In genomic region chr1:11501491-11501897, GRCh38 we compare ENCODE assay signal across 16 cellular contexts. TPM values are rescaled to one million over a fixed set of nuclear protein-coding genes. Genes with fewer than 3 reads are reported as not detected.
DNase-seq lines count a peak whose midpoint lies in the region; ATAC-seq and TF ChIP-seq lines count a peak whose summit lies in the region.
"Had no signal": no experiment of that assay in that cellular context is flagged by ENCODE, and none has a peak within 500 bp of the region (broad histone marks: within the 10 kb centered on the region; RNA-seq: fewer than 3 reads in every experiment).

No MANE protein-coding gene starts in this region.

- H3K36me3 ChIP-seq in gastroesophageal sphincter, result no peaks in the 10 kb centered on the region
- H3K36me3 ChIP-seq: ascending aorta, right lobe of liver, thoracic aorta had no signal

- H3K36me3 Mint-ChIP-seq in activated CD4-positive, alpha-beta T cell treated with anti-CD3 and anti-CD28 coated beads for 36 hours (ENCODE audit: low read depth), result peaks cover 13% of the 10 kb centered on the region
- H3K36me3 Mint-ChIP-seq in activated CD8-positive, alpha-beta T cell treated with anti-CD3 and anti-CD28 coated beads for 36 hours (ENCODE audit: low read depth), result peaks cover 8% of the 10 kb centered on the region

- no peak for TF ChIP-seq EP300 in gastroesophageal sphincter (IDR thresholded peaks at IDR 0.05)

- intact Hi-C loops in activated CD4-positive, alpha-beta T cell treated with anti-CD3 and anti-CD28 coated beads for 36 hours (cut with DNase I, micrococcal nuclease), result no loop called here
- intact Hi-C loops in activated CD8-positive, alpha-beta T cell treated with anti-CD3 and anti-CD28 coated beads for 36 hours (cut with micrococcal nuclease), result no loop called here
- intact Hi-C loops in posterior vena cava (cut with DNase I), result no loop called here

- no peak for TF ChIP-seq POLR2A in gastroesophageal sphincter (IDR thresholded peaks at IDR 0.05)

- peaks cover 20% of the 10 kb centered on the region for H3K9me3 Mint-ChIP-seq in activated CD4-positive, alpha-beta T cell treated with anti-CD3 and anti-CD28 coated beads for 36 hours (ENCODE audit: low read depth)
- H3K9me3 Mint-ChIP-seq in activated CD8-positive, alpha-beta T cell treated with anti-CD3 and anti-CD28 coated beads for 36 hours, result peaks cover 18% of the 10 kb centered on the region

- no peak overlapping the region for H3K27ac Mint-ChIP-seq in activated CD4-positive, alpha-beta T cell treated with anti-CD3 and anti-CD28 coated beads for 36 hours
- no peak overlapping the region for H3K27ac Mint-ChIP-seq in activated CD8-positive, alpha-beta T cell treated with anti-CD3 and anti-CD28 coated beads for 36 hours

- no peaks in the 10 kb centered on the region for H3K4me1 Mint-ChIP-seq in activated CD4-positive, alpha-beta T cell treated with anti-CD3 and anti-CD28 coated beads for 36 hours
- H3K4me1 Mint-ChIP-seq in activated CD8-positive, alpha-beta T cell treated with anti-CD3 and anti-CD28 coated beads for 36 hours (ENCODE audit: low read depth), result no peaks in the 10 kb centered on the region

- H3K4me1 ChIP-seq in gastroesophageal sphincter, result peaks cover 0 to 5% (median 0%) of the 10 kb centered on the region in 3 donors
- H3K4me1 ChIP-seq: ascending aorta, right lobe of liver had no signal

- CTCF ChIA-PET in activated CD4-positive, alpha-beta T cell treated with anti-CD3 and anti-CD28 coated beads for 36 hours (lab: Charles Lee), result no interaction called here
- CTCF ChIA-PET in activated CD8-positive, alpha-beta T cell treated with anti-CD3 and anti-CD28 coated beads for 36 hours (lab: Charles Lee), result no interaction called here

- H3K4me3 Mint-ChIP-seq in activated CD4-positive, alpha-beta T cell treated with anti-CD3 and anti-CD28 coated beads for 36 hours, result peak overlapping the region; percentile 51
- peak overlapping the region; percentile 46 for H3K4me3 Mint-ChIP-seq in activated CD8-positive, alpha-beta T cell treated with anti-CD3 and anti-CD28 coated beads for 36 hours

- no peak overlapping the region for H3K4me3 ChIP-seq in gastroesophageal sphincter
- H3K4me3 ChIP-seq: ascending aorta, right lobe of liver, thoracic aorta had no signal

- ATAC-seq in activated CD4-positive, alpha-beta T cell treated with anti-CD3 and anti-CD28 coated beads for 36 hours, result peak; percentile 87
- ATAC-seq in activated CD8-positive, alpha-beta T cell treated with anti-CD3 and anti-CD28 coated beads for 36 hours, result peak; percentile 56
- peak; percentile 39 for ATAC-seq in gastroesophageal sphincter
- no peak for ATAC-seq in HG03159 (IDR thresholded peaks at IDR 0.05; ENCODE audit: unreplicated experiment)
- ATAC-seq in GM21825 (IDR thresholded peaks at IDR 0.05; ENCODE audit: unreplicated experiment), result no peak
- ATAC-seq in HG03095 (IDR thresholded peaks at IDR 0.05; ENCODE audit: unreplicated experiment), result no peak
- ATAC-seq: HepG2 had no signal

- WGBS in gastroesophageal sphincter (ENCODE audit: low coverage in 1 of 2), 2 donors, result no CpG with 5 or more reads among the region's 48 CpGs

- POLR2A ChIA-PET in activated CD4-positive, alpha-beta T cell treated with anti-CD3 and anti-CD28 coated beads for 36 hours (lab: Charles Lee), result no interaction called here
- POLR2A ChIA-PET in activated CD8-positive, alpha-beta T cell treated with anti-CD3 and anti-CD28 coated beads for 36 hours (lab: Charles Lee), result interaction anchor here (1.1 kb wide), 1 partner anchor 24 kb away, joined by 3 read pairs; no protein-coding TSS in a partner anchor

- H3K27me3 ChIP-seq in gastroesophageal sphincter, result peaks cover 80% of the 10 kb centered on the region
- H3K27me3 ChIP-seq: right lobe of liver had no signal

- H3K9me3 ChIP-seq in gastroesophageal sphincter, result peaks cover 0 to 54% (median 0%) of the 10 kb centered on the region in 3 donors

- no peak overlapping the region for H3K27ac ChIP-seq in gastroesophageal sphincter
- H3K27ac ChIP-seq: ascending aorta, right lobe of liver, thoracic aorta had no signal

- H3K27me3 Mint-ChIP-seq in activated CD4-positive, alpha-beta T cell treated with anti-CD3 and anti-CD28 coated beads for 36 hours, result peaks cover 18% of the 10 kb centered on the region
- peaks cover 17% of the 10 kb centered on the region for H3K27me3 Mint-ChIP-seq in activated CD8-positive, alpha-beta T cell treated with anti-CD3 and anti-CD28 coated beads for 36 hours

- peak; percentile 63 for DNase-seq in activated CD4-positive, alpha-beta T cell treated with anti-CD3 and anti-CD28 coated beads for 36 hours
- DNase-seq in activated CD4-positive, alpha-beta T cell treated with anti-CD3 and anti-CD28 coated beads, Interleukin-2, amount 50 U/mL, for 4 hours, result no peak
- peak; percentile 23 for DNase-seq in activated CD8-positive, alpha-beta T cell treated with anti-CD3 and anti-CD28 coated beads for 36 hours
- DNase-seq in posterior vena cava (ENCODE audit: low spot score), result peak; percentile 68
- DNase-seq: 8988T, islet precursor cell, NCI-H1092 treated with DMSO at 0.1 percent for 48 hours, NCI-H510A treated with DMSO at 0.1 percent for 48 hours had no signal

- TF ChIP-seq CTCF in activated CD8-positive, alpha-beta T cell treated with anti-CD3 and anti-CD28 coated beads for 36 hours (IDR thresholded peaks at IDR 0.05), result no peak
- no peak for TF ChIP-seq CTCF in gastroesophageal sphincter (IDR thresholded peaks at IDR 0.05)

RNA-seq across cellular contexts. Expression of gene DISP3, which starts 22.5 kb away (rescaled TPM):
- total RNA-seq in activated CD4-positive, alpha-beta T cell treated with anti-CD3 and anti-CD28 coated beads for 36 hours, result under 1 TPM; 0.55 to 0.58 TPM
- total RNA-seq in activated CD8-positive, alpha-beta T cell treated with anti-CD3 and anti-CD28 coated beads for 36 hours, result under 1 TPM; 0.63 to 0.65 TPM
- total RNA-seq in gastroesophageal sphincter (under 1 TPM in 1 of 4 donors, not detected in 3; 0.19 TPM), posterior vena cava (not detected)
- total RNA-seq: ascending aorta, thoracic aorta had no signal

Comparison
In these comparisons a context has a peak if more than half of its experiments do, and no peak if none do; other contexts are left out.
1. DNase-seq: peak in activated CD4-positive, alpha-beta T cell treated with anti-CD3 and anti-CD28 coated beads for 36 hours (single experiment), activated CD8-positive, alpha-beta T cell treated with anti-CD3 and anti-CD28 coated beads for 36 hours (single experiment) and posterior vena cava (single experiment); none in activated CD4-positive, alpha-beta T cell treated with anti-CD3 and anti-CD28 coated beads, Interleukin-2, amount 50 U/mL, for 4 hours (0 of 2).
2. ATAC-seq: peak in activated CD4-positive, alpha-beta T cell treated with anti-CD3 and anti-CD28 coated beads for 36 hours (single experiment), activated CD8-positive, alpha-beta T cell treated with anti-CD3 and anti-CD28 coated beads for 36 hours (single experiment) and gastroesophageal sphincter (single experiment); none in HG03159 (single experiment), GM21825 (single experiment) and HG03095 (single experiment).